In the genomic region with DNA sequence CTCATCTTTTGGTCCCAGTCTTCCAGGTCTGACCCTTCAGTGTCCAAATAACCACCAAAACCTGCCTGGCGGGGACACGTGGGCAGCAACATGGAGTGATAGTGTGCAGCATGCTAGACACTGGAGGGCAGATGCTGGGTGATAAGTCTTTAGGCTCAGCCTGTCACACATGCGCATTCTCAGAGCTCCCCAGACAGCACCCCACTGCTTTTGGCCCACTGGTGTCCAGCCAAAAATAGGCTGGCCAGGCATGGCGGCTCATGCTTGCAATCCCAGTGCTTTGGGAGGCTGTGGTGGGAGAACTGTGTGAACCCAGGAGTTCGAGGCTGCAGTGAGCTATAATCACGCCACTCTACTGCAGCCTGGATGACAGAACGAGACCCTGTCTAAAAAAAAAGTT, we compare ENCODE assay signal across 19 cellular contexts.
"Had no signal": no experiment of that assay in that cellular context is flagged by ENCODE, and none has a peak within 500 bp of the region (broad histone marks: within the 10 kb centered on the region; RNA-seq: fewer than 3 reads in every experiment).

No MANE protein-coding gene starts in this region.

- FAIRE-seq: small intestine had no signal

- H3K9me3 ChIP-seq: esophagus muscularis mucosa, right lobe of liver, suprapubic skin, upper lobe of left lung had no signal

- H3K27me3 ChIP-seq: esophagus muscularis mucosa, right lobe of liver, suprapubic skin, upper lobe of left lung had no signal

- H3K79me2 ChIP-seq: parathyroid adenoma had no signal

- H2AFZ ChIP-seq: parathyroid adenoma had no signal

- H3K9ac ChIP-seq: parathyroid adenoma had no signal

- H3K4me3 ChIP-seq: esophagus muscularis mucosa, right lobe of liver, suprapubic skin, upper lobe of left lung had no signal

- H3K27ac ChIP-seq: esophagus muscularis mucosa, parathyroid adenoma, right lobe of liver, suprapubic skin, upper lobe of left lung had no signal

- DNase-seq: activated CD4-positive, alpha-beta T cell treated with anti-CD3 and anti-CD28 coated beads, Interleukin-2, amount 10 ng/mL, durations not matched to agents 7 days and 5 days; activated CD8-positive, alpha-beta T cell treated with anti-CD3 and anti-CD28 coated beads, Interleukin-2, amount 10 ng/mL, durations not matched to agents 7 days and 5 days; activated naive CD4-positive, alpha-beta T cell treated with Interleukin-2 at 50 U/mL for 16 hours; activated T-cell treated with anti-CD3 and anti-CD28 coated beads, Interleukin-2, amount 50 U/mL, for 24 hours; anterior cingulate cortex; cortex of kidney; effector CD8-positive, alpha-beta T cell; immature natural killer cell; mesendoderm; small intestine; stimulated activated CD4-positive, alpha-beta T cell treated with anti-CD3 and anti-CD28 coated beads, Interleukin-4, amount 100 ng/mL, for 1 hour; stimulated activated naive CD8-positive, alpha-beta T cell treated with anti-CD3 and anti-CD28 coated beads, Interleukin-15, amount 100 ng/mL, for 72 hours; T-cell; upper lobe of left lung had no signal

- ATAC-seq: activated CD8-positive, alpha-beta T cell treated with anti-CD3 and anti-CD28 coated beads, Interleukin-2, amount 10 ng/mL, durations not matched to agents 7 days and 5 days; naive thymus-derived CD8-positive, alpha-beta T cell; right lobe of liver; stimulated activated naive CD8-positive, alpha-beta T cell treated with anti-CD3 and anti-CD28 coated beads, Interleukin-15, amount 100 ng/mL, for 72 hours; T-cell had no signal
